In the genomic region with DNA sequence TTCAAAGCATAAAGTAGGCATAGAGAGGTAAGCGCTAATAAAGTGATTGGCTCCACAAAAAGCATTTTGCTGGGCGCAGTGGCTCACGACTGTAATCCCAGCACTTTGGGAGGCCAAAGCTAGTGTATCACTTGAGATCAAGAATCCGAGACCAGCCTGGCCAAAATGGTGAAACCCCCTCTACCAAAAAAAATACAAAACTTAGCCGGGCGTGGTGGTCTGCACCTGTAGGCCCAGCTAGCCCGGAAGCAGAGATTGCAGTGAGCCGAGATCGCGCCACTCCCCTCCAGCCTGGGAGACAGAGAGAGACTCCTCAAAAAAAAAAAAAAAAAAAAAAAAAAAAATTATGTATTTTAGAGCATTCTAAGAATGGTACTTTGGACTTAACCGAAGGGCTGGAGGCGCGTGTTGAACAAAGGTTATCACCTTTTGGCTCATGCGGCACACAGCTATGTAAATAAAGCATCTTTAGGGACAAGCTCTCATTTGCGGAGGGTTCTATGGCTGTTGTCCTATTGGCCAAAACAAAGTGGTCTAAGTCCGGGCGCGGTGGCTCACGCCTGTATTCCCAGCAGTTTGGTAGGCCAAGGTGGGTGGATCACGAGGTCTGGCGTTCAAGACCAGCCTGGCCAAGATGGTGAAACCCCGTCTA, we compare ENCODE assay signal across 8 cellular contexts. TPM values are rescaled to one million over a fixed set of nuclear protein-coding genes. Genes with fewer than 3 reads are reported as not detected.
DNase-seq lines count a peak whose midpoint lies in the region; FAIRE-seq and TF ChIP-seq lines count a peak whose summit lies in the region.

No MANE protein-coding gene starts in this region.

- intact Hi-C loops in PC-9 (cut with micrococcal nuclease; ENCODE audit: unreplicated experiment), result loop anchor here (5.0 kb wide), 2 partner anchors 168 to 183 kb away; a partner anchor contains a TSS

- 0 out of 2 replicates have a peak overlapping the region, but pooled peaks have one; percentile 4 for H3K18ac ChIP-seq in H1 (ENCODE audit: extremely low read depth, low read length)

- H2BK5ac ChIP-seq in H1 (ENCODE audit: low read depth, low read length), result peak overlapping the region; percentile 68; the same call in 1 of the 2 replicates

- H3K9me3 ChIP-seq in PC-9 (ENCODE audit: insufficient read depth, low read depth) (no peaks in the 10 kb centered on the region), H1 (ENCODE audit: insufficient read depth in 2 of 2, low read depth in 1 of 2, low read length in 1 of 2) (peaks cover 10 to 14% of the 10 kb centered on the region in 2 experiments; a peak in 3 of 4 replicates)

- no peak overlapping the region for H2BK20ac ChIP-seq in H1 (ENCODE audit: low read length)

- H3K56ac ChIP-seq in H1 (replicated peaks; ENCODE audit: insufficient read length, low read depth, low read length), result peak overlapping the region; percentile 26

- no peak overlapping the region for H2BK120ac ChIP-seq in H1 (replicated peaks; ENCODE audit: low read depth, low read length)

- H3K4ac ChIP-seq in H1 (replicated peaks; ENCODE audit: insufficient read length, low read depth, low read length), result no peak overlapping the region

- H3K36me3 Mint-ChIP-seq in nephron progenitor cell (ENCODE audit: low read depth), result peaks cover 19% of the 10 kb centered on the region

- no peaks in the 10 kb centered on the region for H3K27me3 ChIP-seq in PC-9 (ENCODE audit: insufficient read depth, low read depth)
- no peaks in the 10 kb centered on the region for H3K27me3 ChIP-seq in H1 (replicated peaks in 1 of 4; ENCODE audit: control insufficient read depth in 3 of 4, extremely low read depth in 1 of 4, insufficient read depth in 3 of 4, low read length in 3 of 4)

- H4K20me1 ChIP-seq in PC-9 (ENCODE audit: insufficient read depth) (no peaks in the 10 kb centered on the region), H1 (replicated peaks in 1 of 2; ENCODE audit: control insufficient read depth in 1 of 2, insufficient read depth in 2 of 2, low read length in 2 of 2) (no peaks in the 10 kb centered on the region)

- H4K5ac ChIP-seq in H1 (ENCODE audit: insufficient read length, low read depth, low read length), result no peak overlapping the region

- H3K27ac Mint-ChIP-seq in nephron progenitor cell, result peak overlapping the region; percentile 97

- H3K4me1 ChIP-seq in PC-9 (replicated peaks; ENCODE audit: insufficient read depth) (peaks cover 28% of the 10 kb centered on the region), H1 (replicated peaks in 1 of 4; ENCODE audit: control insufficient read depth in 3 of 4, insufficient read depth in 4 of 4, low read length in 3 of 4) (peaks cover 0 to 3% (median 0%) of the 10 kb centered on the region in 4 experiments; a peak in 2 of 7 replicates)

- no peak overlapping the region for H2BK15ac ChIP-seq in H1 (ENCODE audit: low read length)

- H3K23ac ChIP-seq in H1 (ENCODE audit: insufficient read length), result no peak overlapping the region

- BruUV-seq in PC-9 (replicated peaks; lab: Mats Ljungman, UMichigan), result no TSS peak

- DNase-seq in stimulated activated CD4-positive, alpha-beta T cell treated with anti-CD3 and anti-CD28 coated beads, Interleukin-1b, Interleukin-23, amount 100 ng/mL, for 48 hours, result peak; percentile 38
- DNase-seq in stimulated activated CD4-positive, alpha-beta T cell treated with anti-CD3 and anti-CD28 coated beads, Interleukin-4, amount 100 ng/mL, for 24 hours, result no peak
- no peak for DNase-seq in PC-9
- DNase-seq in H1 (ENCODE audit: low read depth in 1 of 2, low spot score in 2 of 2), result peak in 1 of 2 experiments; percentile 56
- DNase-seq in nephron progenitor cell, result no peak
- DNase-seq in HPDE6-E6E7 (ENCODE audit: extremely low spot score), result no peak
- DNase-seq in AG08395 (ENCODE audit: low spot score), result no peak
- DNase-seq in middle frontal gyrus (ENCODE audit: extremely low spot score, low spot score), result no peak

- H3K9ac ChIP-seq in H1 (replicated peaks in 1 of 4; ENCODE audit: extremely low read depth in 1 of 4, low read depth in 3 of 4, low read length in 3 of 4), result peak overlapping the region; percentile 31 to 83 (median 76); a peak in 5 of 7 replicates

- H3F3A ChIP-seq in PC-9 (ENCODE audit: insufficient read depth, low read depth), result peaks cover 29% of the 10 kb centered on the region

- no peak for FAIRE-seq in H1 (lab: Jason Lieb, UNC)

- no peaks in the 10 kb centered on the region for H3K79me2 ChIP-seq in PC-9 (ENCODE audit: low read depth)
- no peaks in the 10 kb centered on the region for H3K79me2 ChIP-seq in H1 (ENCODE audit: control insufficient read depth in 1 of 2, insufficient read depth in 2 of 2, low read length in 2 of 2)

- H2AK5ac ChIP-seq in H1 (ENCODE audit: low read depth, low read length), result 0 out of 2 replicates have a peak overlapping the region, but pooled peaks have one; percentile 75

- H3K4me1 Mint-ChIP-seq in nephron progenitor cell, result peaks cover 29% of the 10 kb centered on the region

- TF ChIP-seq CTCF in PC-9 (conservative IDR thresholded peaks at IDR 0.05), result no peak; the same call in 1 of the 2 replicates
- TF ChIP-seq CTCF in H1 (IDR thresholded peaks at IDR 0.05; ENCODE audit: control extremely low read depth in 1 of 3, insufficient read depth in 1 of 3, low read depth in 1 of 3, low read length in 3 of 3), result no peak
- no peak for TF ChIP-seq CTCF in nephron progenitor cell (IDR thresholded peaks at IDR 0.05)

- H3K4me3 Mint-ChIP-seq in nephron progenitor cell, result peak overlapping the region; percentile 88

- H3K27me3 Mint-ChIP-seq in nephron progenitor cell (ENCODE audit: low read depth, poor library complexity), result peaks cover 2% of the 10 kb centered on the region

- no peaks in the 10 kb centered on the region for H3K9me2 ChIP-seq in PC-9 (ENCODE audit: insufficient read depth)

- H3K27ac ChIP-seq in PC-9 (peak overlapping the region; percentile 78), H1 (ENCODE audit: low read depth, low read length) (peak overlapping the region; percentile 92; the same call in 1 of the 2 replicates)

- no peak overlapping the region for H4K8ac ChIP-seq in H1 (ENCODE audit: extremely low read depth, insufficient read depth, low read length)

- H2AFZ ChIP-seq in PC-9, result peak overlapping the region; percentile 25
- no peak overlapping the region for H2AFZ ChIP-seq in H1 (ENCODE audit: low read length)

- H4K91ac ChIP-seq in H1 (replicated peaks; ENCODE audit: insufficient read length, low read length), result no peak overlapping the region

- peak overlapping the region; percentile 89 for H3K4me2 ChIP-seq in PC-9
- H3K4me2 ChIP-seq in H1 (ENCODE audit: insufficient read depth in 1 of 2, low read depth in 2 of 2, low read length in 2 of 2), result peak overlapping the region; percentile 65 to 69

- WGBS in H1 (ENCODE audit: extremely low coverage in 1 of 2, insufficient coverage in 1 of 2, insufficient read length in 1 of 2, insufficient replicate concordance in 2 of 2, low coverage in 1 of 2, low lambda C conversion rate in 2 of 2, missing lambda C conversion rate in 1 of 2), 2 experiments, result 58% methylated on average over 22 of the region's 22 CpGs; no CpG with 5 or more reads in 1 of the 2 experiments

- no peaks in the 10 kb centered on the region for H3K79me1 ChIP-seq in H1 (ENCODE audit: low read depth, low read length)

- TF ChIP-seq RAD21 in H1 (IDR thresholded peaks at IDR 0.05 in 1 of 2, conservative IDR thresholded peaks at IDR 0.05 in 1 of 2; ENCODE audit: low read depth in 2 of 2, low read length in 2 of 2), result no peak

- TF ChIP-seq EP300 in H1 (IDR thresholded peaks at IDR 0.05; ENCODE audit: borderline replicate concordance in 1 of 2, low read depth in 2 of 2, low read length in 2 of 2), result no peak

- peak overlapping the region; percentile 21 for H3K14ac ChIP-seq in H1 (ENCODE audit: insufficient read length)

- H3K36me3 ChIP-seq in PC-9 (ENCODE audit: low read depth) (no peaks in the 10 kb centered on the region), H1 (ENCODE audit: control insufficient read depth in 2 of 4, insufficient read depth in 4 of 4, low read length in 3 of 4) (no peaks in the 10 kb centered on the region)

- TF ChIP-seq POLR2A in H1 (IDR thresholded peaks at IDR 0.05; ENCODE audit: control extremely low read depth in 1 of 2, low read depth in 2 of 2, low read length in 2 of 2), result peak in 1 of 2 experiments; percentile 21; a peak in 1 of 3 replicates

- peaks cover 6% of the 10 kb centered on the region; the same call in 1 of the 2 replicates for H3K23me2 ChIP-seq in H1 (ENCODE audit: low read depth, low read length)

- POLR2A ChIA-PET in PC-9 (lab: Charles Lee; ENCODE audit: unreplicated experiment) (interaction anchor here (0.5 to 1.9 kb wide), 11 partner anchors 10 to 1175 kb away, joined by 3 to 73 read pairs (median 4); a partner anchor contains a TSS), H1 (lab: Charles Lee; ENCODE audit: partially characterized antibody) (interaction anchor here (0.6 to 12.1 kb wide), 54 partner anchors 9 to 1788 kb away, joined by 3 to 336 read pairs (median 7); partner anchors contain the start of gene HFE)

- peaks cover 42% of the 10 kb centered on the region for H3K9me3 Mint-ChIP-seq in nephron progenitor cell

- no peak overlapping the region for H2BK12ac ChIP-seq in H1 (ENCODE audit: low read depth, low read length)

- CTCF ChIA-PET in PC-9 (lab: Charles Lee), result interaction anchor here (0.6 kb wide), 1 partner anchor 52 kb away, joined by 4 read pairs; no protein-coding TSS in a partner anchor
- CTCF ChIA-PET in H1 (lab: Charles Lee; ENCODE audit: partially characterized antibody), result interaction anchor here (0.6 to 2.0 kb wide), 6 partner anchors 18 to 112 kb away, joined by 3 to 9 read pairs (median 4); partner anchors contain the start of gene HFE

- H3K4me3 ChIP-seq in PC-9, result peak overlapping the region; percentile 65
- peak overlapping the region; percentile 41 to 63 (median 52) for H3K4me3 ChIP-seq in H1 (ENCODE audit: extremely low read depth in 1 of 4, insufficient read depth in 2 of 4, low read depth in 3 of 4, low read length in 4 of 4)

TF ChIP-seq in H1, 55 proteins besides CTCF, POLR2A, EP300 and RAD21 (continues in another document):
- TF ChIP-seq, protein P1, sequence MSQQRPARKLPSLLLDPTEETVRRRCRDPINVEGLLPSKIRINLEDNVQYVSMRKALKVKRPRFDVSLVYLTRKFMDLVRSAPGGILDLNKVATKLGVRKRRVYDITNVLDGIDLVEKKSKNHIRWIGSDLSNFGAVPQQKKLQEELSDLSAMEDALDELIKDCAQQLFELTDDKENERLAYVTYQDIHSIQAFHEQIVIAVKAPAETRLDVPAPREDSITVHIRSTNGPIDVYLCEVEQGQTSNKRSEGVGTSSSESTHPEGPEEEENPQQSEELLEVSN (IDR thresholded peaks at IDR 0.05), result 0 out of 2 replicates have a peak, but pooled peaks have one; percentile 32

RNA-seq across cellular contexts. Expression of gene HFE, which starts 17.4 kb away (rescaled TPM):
- total RNA-seq in PC-9 (2021), result 33.3 and 46.0 TPM in 2 replicates
- total RNA-seq in H1 (2021; fragmentation: NEBNext Ultra II Directional; extraction: Animal tissue kit (Norgen Biotek cat#: 25700)), result 1.6 and 2.0 TPM in 2 replicates
- polyA plus RNA-seq in H1 (2011; rRNA removed), result 0.80 and 1.6 TPM in 2 replicates
- 2.0 TPM for polyA plus RNA-seq in H1 (2011; cell fraction: cytosol; rRNA removed)
- 2.1 TPM for polyA plus RNA-seq in H1 (2011; cell fraction: nucleus; rRNA removed)
- polyA plus RNA-seq in H1 (2012, experiment 1 of 2), result 1.9 to 3.3 TPM (median 2.0 TPM) in 4 replicates
- polyA plus RNA-seq in H1 (2012, experiment 2 of 2), result 0.33 TPM
- polyA plus RNA-seq in H1 (2013, experiment 1 of 2), result 0.95 TPM
- polyA plus RNA-seq in H1 (2013, experiment 2 of 2), result 1.4 TPM
- polyA minus RNA-seq in H1 (2011; rRNA and poly(A)+ RNA removed), result 3.2 and 3.4 TPM in 2 replicates
- polyA minus RNA-seq in H1 (2011; cell fraction: cytosol; rRNA and poly(A)+ RNA removed), result 1.5 TPM
- 3.6 TPM for polyA minus RNA-seq in H1 (2011; cell fraction: nucleus; rRNA and poly(A)+ RNA removed)

Comparison
In these comparisons a context has a peak if more than half of its experiments do, and no peak if none do; other contexts are left out.
1. RNA of gene HFE, which starts 17.4 kb away (total RNA-seq): 33.3 to 46.0 TPM in PC-9; 1.6 to 2.0 TPM in H1; every median in the first group is over 10 times any median in the second.